In the genomic region with DNA sequence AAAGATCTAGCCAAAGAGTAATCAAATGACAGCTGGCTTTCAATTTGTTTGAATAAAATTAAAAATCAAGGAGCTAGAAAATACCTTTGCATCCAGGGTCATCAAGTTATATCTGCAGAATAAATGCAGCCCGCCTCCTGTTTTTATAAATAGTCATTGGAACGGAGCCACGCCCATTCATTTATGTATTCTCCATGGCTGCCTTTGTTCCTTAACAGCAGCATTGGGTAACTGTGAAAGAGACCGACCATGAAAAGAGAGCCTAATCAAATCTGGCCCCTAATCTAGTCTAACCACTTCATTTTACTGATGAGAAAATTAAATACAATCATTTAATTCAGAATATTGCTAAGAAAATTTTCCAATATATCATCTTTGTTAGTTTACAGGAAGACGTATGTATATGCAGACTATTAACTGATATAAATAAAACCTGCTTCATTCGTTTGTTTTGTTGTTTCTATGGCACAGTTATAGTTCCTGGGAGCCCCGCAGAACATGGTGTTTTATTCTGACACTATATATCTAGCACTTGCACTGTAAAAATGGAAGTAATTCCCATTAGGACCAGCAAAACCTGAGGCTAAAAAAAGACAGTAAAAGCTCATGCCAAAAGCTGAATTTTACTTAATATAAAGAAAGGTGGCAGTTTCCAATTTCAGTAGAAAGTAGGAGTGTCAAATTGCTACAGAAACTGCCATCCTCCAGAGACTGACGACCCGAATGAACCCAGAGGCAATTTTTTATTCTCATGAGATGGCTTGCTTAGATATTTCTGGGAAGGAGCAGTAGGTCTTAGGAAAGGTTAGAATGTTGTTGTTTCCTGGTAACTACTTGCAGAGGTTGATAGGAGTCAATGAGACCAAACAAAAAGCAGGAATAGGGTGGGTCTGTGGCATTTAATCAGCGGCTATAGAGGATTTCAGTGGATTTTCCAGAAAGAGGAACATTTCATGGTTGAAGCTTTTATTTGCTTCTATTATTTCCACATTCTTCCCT, we compare ENCODE assay signal across 15 cellular contexts.
DNase-seq lines count a peak whose midpoint lies in the region; ATAC-seq, FAIRE-seq and TF ChIP-seq lines count a peak whose summit lies in the region.
"Had no signal": no experiment of that assay in that cellular context is flagged by ENCODE, and none has a peak within 500 bp of the region (broad histone marks: within the 10 kb centered on the region; RNA-seq: fewer than 3 reads in every experiment).

No MANE protein-coding gene starts in this region.

- no peak overlapping the region for H2BK15ac ChIP-seq in mesendoderm (replicated peaks; ENCODE audit: low read depth)

- H3K4me3 ChIP-seq in bronchial epithelial cell (ENCODE audit: low read depth, low read length): no peak overlapping the region
- no peak overlapping the region for H3K4me3 ChIP-seq in mesendoderm (ENCODE audit: low read length)
- H3K4me3 ChIP-seq in skeletal muscle satellite cell (ENCODE audit: low read length): no peak overlapping the region
- H3K4me3 ChIP-seq: adrenal gland, lung had no signal

- H3K36me3 ChIP-seq in bronchial epithelial cell (ENCODE audit: control insufficient read depth, insufficient read depth, low read length): no peaks in the 10 kb centered on the region
- no peaks in the 10 kb centered on the region for H3K36me3 ChIP-seq in mesendoderm (ENCODE audit: control insufficient read depth, insufficient read depth, low read length)
- H3K36me3 ChIP-seq in skeletal muscle satellite cell (ENCODE audit: insufficient read depth, low read length): no peaks in the 10 kb centered on the region
- H3K36me3 ChIP-seq: adrenal gland, BE2C, tibial nerve had no signal

- no peak overlapping the region for H4K5ac ChIP-seq in mesendoderm (ENCODE audit: low read length)

- H3K56ac ChIP-seq in mesendoderm (ENCODE audit: low read length): no peak overlapping the region

- no peaks in the 10 kb centered on the region for H3K27me3 ChIP-seq in bronchial epithelial cell (ENCODE audit: control insufficient read depth, insufficient read depth, low read length)
- no peaks in the 10 kb centered on the region for H3K27me3 ChIP-seq in mesendoderm (ENCODE audit: insufficient read depth, low read length, poor library complexity)
- H3K27me3 ChIP-seq in skeletal muscle satellite cell (ENCODE audit: control insufficient read depth, insufficient read depth, low read length): no peaks in the 10 kb centered on the region
- H3K27me3 ChIP-seq: adrenal gland, BE2C, tibial nerve had no signal

- no peak for FAIRE-seq in bronchial epithelial cell (lab: Jason Lieb, UNC)

- no peak overlapping the region for H3K18ac ChIP-seq in mesendoderm (ENCODE audit: low read length)

- no peak for TF ChIP-seq CTCF in bronchial epithelial cell (IDR thresholded peaks at IDR 0.05; ENCODE audit: insufficient read depth, low read length, severe bottlenecking)

- no peak overlapping the region for H3K27ac ChIP-seq in mesendoderm (ENCODE audit: low read depth, low read length)
- H3K27ac ChIP-seq: adrenal gland had no signal

- no peaks in the 10 kb centered on the region for H3K79me1 ChIP-seq in mesendoderm (ENCODE audit: low read length)

- ATAC-seq in GM18520 (IDR thresholded peaks at IDR 0.05; ENCODE audit: unreplicated experiment): no peak
- ATAC-seq: HCT116 had no signal

- H3K4me1 ChIP-seq in mesendoderm (ENCODE audit: control insufficient read depth, low read depth, low read length) (no peaks in the 10 kb centered on the region), skeletal muscle satellite cell (ENCODE audit: control insufficient read depth, insufficient read depth, low read length) (peaks cover 3% of the 10 kb centered on the region)
- H3K4me1 ChIP-seq: BE2C had no signal

- no peaks in the 10 kb centered on the region for H3K79me2 ChIP-seq in mesendoderm (ENCODE audit: control insufficient read depth, insufficient read depth, low read length)

- no peak overlapping the region for H4K8ac ChIP-seq in mesendoderm (ENCODE audit: low read depth, low read length)

- WGBS in mesendoderm (ENCODE audit: extremely low coverage, insufficient coverage, low lambda C conversion rate): no CpG with 5 or more reads among the region's 10 CpGs

- H3K23ac ChIP-seq in mesendoderm (ENCODE audit: low read length): no peak overlapping the region

- H3K9ac ChIP-seq in mesendoderm (ENCODE audit: low read length) (no peak overlapping the region), skeletal muscle satellite cell (ENCODE audit: low read depth, low read length) (no peak overlapping the region)

- H3K9me3 ChIP-seq in skeletal muscle satellite cell (replicated peaks; ENCODE audit: low read length): no peaks in the 10 kb centered on the region
- H3K9me3 ChIP-seq: adrenal gland, BE2C, tibial nerve had no signal

- H3K4me2 ChIP-seq in mesendoderm (ENCODE audit: low read length) (no peak overlapping the region), skeletal muscle satellite cell (ENCODE audit: low read length) (peak overlapping the region; percentile 25)

- H2AK5ac ChIP-seq in mesendoderm (ENCODE audit: low read length): no peak overlapping the region

- peak; percentile 24 for DNase-seq in NCI-H69 (lab: John Stamatoyannopoulos, UW)
- DNase-seq in bronchial epithelial cell (ENCODE audit: low read depth): peak; percentile 18
- DNase-seq in mesendoderm: peak; percentile 9
- no peak for DNase-seq in cerebellar cortex (ENCODE audit: low spot score)
- no peak for DNase-seq in NCI-H226
- DNase-seq: activated CD4-positive, CD25-positive, alpha-beta regulatory T cell; activated CD8-positive, alpha-beta memory T cell treated with anti-CD3 and anti-CD28 coated beads for 24 hours; adrenal gland; BE2C; NCI-H1930 had no signal

- no peak overlapping the region for H2BK5ac ChIP-seq in mesendoderm (ENCODE audit: low read length)

- no peak overlapping the region for H3K4ac ChIP-seq in mesendoderm (ENCODE audit: low read depth, low read length)

- no peak overlapping the region for H2BK120ac ChIP-seq in mesendoderm (ENCODE audit: low read depth, low read length)

Comparison
In these comparisons a context has a peak if more than half of its experiments do, and no peak if none do; other contexts are left out.
1. DNase-seq: peak in NCI-H69 (single experiment), bronchial epithelial cell (single experiment) and mesendoderm (single experiment); none in cerebellar cortex (single experiment) and NCI-H226 (single experiment).